In genomic region chr17:15273141-15273793, GRCh38 we compare ENCODE assay signal across 14 cellular contexts. TPM values are rescaled to one million over a fixed set of nuclear protein-coding genes. Genes with fewer than 3 reads are reported as not detected.
A peak's percentile ranks its signal among the peaks of the same experiment; 100 is the strongest.
DNase-seq lines count a peak whose midpoint lies in the region; ATAC-seq and TF ChIP-seq lines count a peak whose summit lies in the region.
"Had no signal": no experiment of that assay in that cellular context is flagged by ENCODE, and none has a peak within 500 bp of the region (broad histone marks: within the 10 kb centered on the region; RNA-seq: fewer than 3 reads in every experiment).

No MANE protein-coding gene starts in this region.

- no peak for TF ChIP-seq RAD21 in liver (IDR thresholded peaks at IDR 0.05)

- intact Hi-C loops in breast epithelium (cut with DNase I; ENCODE audit: low total_unique reads): no loop called here
- intact Hi-C loops in activated T-helper 2 cell treated with anti-CD3 and anti-CD28 coated beads, Interferon-gamma antibody, Interleukin-2, Interleukin-4, amounts not matched to agents 10 μg/mL and 5 μg/mL and 100 μg/mL, durations not matched to agents 14 hours and 24 hours and 36 hours (cut with micrococcal nuclease): no loop called here

- H3K9ac ChIP-seq in liver (ENCODE audit: low read depth in 1 of 2, low read length in 2 of 2): no peak overlapping the region

- DNase-seq in HS-27A (ENCODE audit: low read depth): peak; percentile 95
- no peak for DNase-seq in breast epithelium (ENCODE audit: low spot score in 2 of 2)
- DNase-seq in SHP77 (lab: John Stamatoyannopoulos, UW): no peak
- DNase-seq in DMS79 (lab: John Stamatoyannopoulos, UW): no peak
- no peak for DNase-seq in activated T-helper 2 cell treated with anti-CD3 and anti-CD28 coated beads, Interferon-gamma antibody, Interleukin-2, Interleukin-4, amounts not matched to agents 10 μg/mL and 5 μg/mL and 100 μg/mL, durations not matched to agents 14 hours and 24 hours and 36 hours (ENCODE audit: low spot score)
- DNase-seq: activated CD4-positive, alpha-beta T cell treated with anti-CD3 and anti-CD28 coated beads for 1 hour; cortex of kidney; NCI-H2171; Right ventricle myocardium superior had no signal

- no peaks in the 10 kb centered on the region for H3K9me3 ChIP-seq in breast epithelium
- no peaks in the 10 kb centered on the region for H3K9me3 ChIP-seq in liver (ENCODE audit: control insufficient read depth in 4 of 4, low read length in 3 of 4)

- H3K27ac ChIP-seq in breast epithelium (peak overlapping the region; percentile 73 to 84), liver (ENCODE audit: low read depth in 1 of 2, low read length in 2 of 2) (no peak overlapping the region), urinary bladder (ENCODE audit: low read depth) (peak overlapping the region; percentile 63)

- TF ChIP-seq CTCF in breast epithelium (IDR thresholded peaks at IDR 0.05) (no peak), liver (IDR thresholded peaks at IDR 0.05; ENCODE audit: low read depth, low read length, missing input control) (no peak)

- no peak overlapping the region for H3K27ac Mint-ChIP-seq in activated T-helper 2 cell treated with anti-CD3 and anti-CD28 coated beads, Interferon-gamma antibody, Interleukin-2, Interleukin-4, amounts not matched to agents 10 μg/mL and 5 μg/mL and 100 μg/mL, durations not matched to agents 14 hours and 24 hours and 36 hours
- H3K27ac Mint-ChIP-seq: stimulated activated naive CD8-positive, alpha-beta T cell treated with anti-CD3 and anti-CD28 coated beads, Interleukin-15, Interleukin-2, amounts not matched to agents 100 ng/mL and 50 ng/mL, for 24 hours had no signal

- H3K27me3 ChIP-seq in breast epithelium: no peaks in the 10 kb centered on the region
- peaks cover 0 to 6% (median 0%) of the 10 kb centered on the region in 4 donors for H3K27me3 ChIP-seq in liver (ENCODE audit: control insufficient read depth in 4 of 4, insufficient read depth in 4 of 4, low read length in 3 of 4)

- H3K36me3 ChIP-seq in breast epithelium (no peaks in the 10 kb centered on the region), liver (ENCODE audit: control insufficient read depth in 4 of 4, insufficient read depth in 3 of 4, low read depth in 1 of 4, low read length in 3 of 4) (no peaks in the 10 kb centered on the region), urinary bladder (ENCODE audit: insufficient read depth) (no peaks in the 10 kb centered on the region)

- H3K4me1 Mint-ChIP-seq in activated T-helper 2 cell treated with anti-CD3 and anti-CD28 coated beads, Interferon-gamma antibody, Interleukin-2, Interleukin-4, amounts not matched to agents 10 μg/mL and 5 μg/mL and 100 μg/mL, durations not matched to agents 14 hours and 24 hours and 36 hours (ENCODE audit: low read depth): peaks cover 12% of the 10 kb centered on the region

- ATAC-seq in GM18868 (IDR thresholded peaks at IDR 0.05; ENCODE audit: unreplicated experiment): no peak

- H3K4me3 ChIP-seq in breast epithelium: no peak overlapping the region
- H3K4me3 ChIP-seq in liver (ENCODE audit: low read depth in 1 of 3, low read length in 3 of 3): no peak overlapping the region
- no peak overlapping the region for H3K4me3 ChIP-seq in urinary bladder (ENCODE audit: low read depth, low read length)

- no peak overlapping the region for H3K4me3 Mint-ChIP-seq in activated T-helper 2 cell treated with anti-CD3 and anti-CD28 coated beads, Interferon-gamma antibody, Interleukin-2, Interleukin-4, amounts not matched to agents 10 μg/mL and 5 μg/mL and 100 μg/mL, durations not matched to agents 14 hours and 24 hours and 36 hours (ENCODE audit: low read depth)
- H3K4me3 Mint-ChIP-seq: stimulated activated naive CD8-positive, alpha-beta T cell treated with anti-CD3 and anti-CD28 coated beads, Interleukin-15, Interleukin-2, amounts not matched to agents 100 ng/mL and 50 ng/mL, for 24 hours had no signal

- no peaks in the 10 kb centered on the region for H3K36me3 Mint-ChIP-seq in activated T-helper 2 cell treated with anti-CD3 and anti-CD28 coated beads, Interferon-gamma antibody, Interleukin-2, Interleukin-4, amounts not matched to agents 10 μg/mL and 5 μg/mL and 100 μg/mL, durations not matched to agents 14 hours and 24 hours and 36 hours (ENCODE audit: low read depth)

- peaks cover 6% of the 10 kb centered on the region for H3K9me3 Mint-ChIP-seq in activated T-helper 2 cell treated with anti-CD3 and anti-CD28 coated beads, Interferon-gamma antibody, Interleukin-2, Interleukin-4, amounts not matched to agents 10 μg/mL and 5 μg/mL and 100 μg/mL, durations not matched to agents 14 hours and 24 hours and 36 hours
- H3K9me3 Mint-ChIP-seq: stimulated activated naive CD8-positive, alpha-beta T cell treated with anti-CD3 and anti-CD28 coated beads, Interleukin-15, Interleukin-2, amounts not matched to agents 100 ng/mL and 50 ng/mL, for 24 hours had no signal

- H3K27me3 Mint-ChIP-seq in activated T-helper 2 cell treated with anti-CD3 and anti-CD28 coated beads, Interferon-gamma antibody, Interleukin-2, Interleukin-4, amounts not matched to agents 10 μg/mL and 5 μg/mL and 100 μg/mL, durations not matched to agents 14 hours and 24 hours and 36 hours (ENCODE audit: low read depth): peaks cover 8% of the 10 kb centered on the region

- WGBS in liver: 70% methylated on average over 5 of the region's 5 CpGs
- 44% methylated on average over 5 of the region's 5 CpGs for WGBS in urinary bladder

- TF ChIP-seq POLR2A in breast epithelium (IDR thresholded peaks at IDR 0.05): no peak

- no peaks in the 10 kb centered on the region for H3K4me1 ChIP-seq in breast epithelium
- no peaks in the 10 kb centered on the region for H3K4me1 ChIP-seq in liver (ENCODE audit: control insufficient read depth in 4 of 4, insufficient read depth in 4 of 4, low read length in 3 of 4)
- no peaks in the 10 kb centered on the region for H3K4me1 ChIP-seq in urinary bladder (ENCODE audit: insufficient read depth)

TF ChIP-seq in liver, 16 proteins besides CTCF, POLR2A, EP300 and RAD21:
- TF ChIP-seq JUND (IDR thresholded peaks at IDR 0.05) (peak in 1 of 2 donors; percentile 32), NR2F2 (IDR thresholded peaks at IDR 0.05) (peak; percentile 80), RXRA (IDR thresholded peaks at IDR 0.05) (peak in 1 of 2 donors; percentile 40), EGR1 (IDR thresholded peaks at IDR 0.05; ENCODE audit: low read depth in 2 of 2) (no peak)

RNA-seq across cellular contexts. Expression of gene PMP22, which starts 8.1 kb away (rescaled TPM):
- total RNA-seq in breast epithelium (100 to 1,000 TPM; 114 to 478 (median 152) TPM), liver (1 to 10 TPM; 3.2 to 6.2 TPM), urinary bladder (191 TPM)
- polyA plus RNA-seq in liver (1 to 10 TPM; 5.2 to 9.1 TPM), urinary bladder (314 TPM)
- total RNA-seq in activated T-helper 2 cell treated with anti-CD3 and anti-CD28 coated beads, Interferon-gamma antibody, Interleukin-2, Interleukin-4, amounts not matched to agents 10 μg/mL and 5 μg/mL and 100 μg/mL, durations not matched to agents 14 hours and 24 hours and 36 hours: 1.2 and 1.6 TPM in 2 replicates
- polyA plus RNA-seq: neural cell had no signal

Comparison
In these comparisons a context has a peak if more than half of its experiments do, and no peak if none do; other contexts are left out.
1. H3K27ac ChIP-seq: peak in breast epithelium (2 of 2) and urinary bladder (single experiment); none in liver (0 of 2).
2. RNA of gene PMP22, which starts 8.1 kb away (total RNA-seq): 191 TPM in urinary bladder (single experiment) and 114 to 478 TPM in breast epithelium; 3.2 to 6.2 TPM in liver and 1.2 to 1.6 TPM in activated T-helper 2 cell treated with anti-CD3 and anti-CD28 coated beads, Interferon-gamma antibody, Interleukin-2, Interleukin-4, amounts not matched to agents 10 μg/mL and 5 μg/mL and 100 μg/mL, durations not matched to agents 14 hours and 24 hours and 36 hours; every median in the first group is over 10 times any median in the second.